In the genomic region with DNA sequence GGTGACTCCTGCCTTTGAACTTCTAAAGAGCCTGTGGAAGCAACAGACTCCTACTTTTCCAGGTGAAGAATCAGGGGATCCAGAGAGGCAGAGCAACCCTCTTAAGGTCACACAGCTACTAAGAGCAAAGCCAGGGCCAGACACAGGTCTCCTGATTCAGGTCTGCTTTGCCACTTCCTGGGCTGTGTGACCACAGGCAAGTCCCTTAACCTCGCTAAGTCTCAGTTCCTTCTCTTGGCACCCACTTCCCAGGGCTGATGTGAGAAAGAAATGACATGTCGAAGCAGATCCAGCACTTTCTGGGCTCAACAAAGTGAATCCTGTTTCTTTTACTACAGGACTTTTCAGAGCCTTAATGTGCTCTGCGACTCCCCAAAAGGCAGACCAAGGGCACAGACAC, we compare ENCODE assay signal across 1 cellular context.
TF ChIP-seq lines count a peak whose summit lies in the region.

No MANE protein-coding gene starts in this region.

TF ChIP-seq in IMR-90, 13 proteins besides CTCF, POLR2A, EP300 and RAD21 (continued from another document):
- TF ChIP-seq SMC3 (IDR thresholded peaks at IDR 0.05; ENCODE audit: low read depth, low read length), result no peak
- TF ChIP-seq BHLHE40 (IDR thresholded peaks at IDR 0.05; ENCODE audit: low read depth, low read length), result no peak
- no peak for TF ChIP-seq RCOR1 (IDR thresholded peaks at IDR 0.05; ENCODE audit: insufficient replicate concordance, low read length)
- no peak for TF ChIP-seq MAFK (IDR thresholded peaks at IDR 0.05; ENCODE audit: low read depth, low read length)
- TF ChIP-seq MAZ (IDR thresholded peaks at IDR 0.05; ENCODE audit: borderline replicate concordance, low read depth, low read length), result no peak
- no peak for TF ChIP-seq MXI1 (IDR thresholded peaks at IDR 0.05; ENCODE audit: borderline replicate concordance, low read depth, low read length)
- TF ChIP-seq CEBPB (IDR thresholded peaks at IDR 0.05; ENCODE audit: low read depth, low read length), result no peak
- no peak for TF ChIP-seq CHD1 (IDR thresholded peaks at IDR 0.05; ENCODE audit: low read depth, low read length)
- TF ChIP-seq FOS (IDR thresholded peaks at IDR 0.05; ENCODE audit: low read depth, low read length), result no peak
